Comparison of ENCODE assay signal across 19 cellular contexts in the genomic region with DNA sequence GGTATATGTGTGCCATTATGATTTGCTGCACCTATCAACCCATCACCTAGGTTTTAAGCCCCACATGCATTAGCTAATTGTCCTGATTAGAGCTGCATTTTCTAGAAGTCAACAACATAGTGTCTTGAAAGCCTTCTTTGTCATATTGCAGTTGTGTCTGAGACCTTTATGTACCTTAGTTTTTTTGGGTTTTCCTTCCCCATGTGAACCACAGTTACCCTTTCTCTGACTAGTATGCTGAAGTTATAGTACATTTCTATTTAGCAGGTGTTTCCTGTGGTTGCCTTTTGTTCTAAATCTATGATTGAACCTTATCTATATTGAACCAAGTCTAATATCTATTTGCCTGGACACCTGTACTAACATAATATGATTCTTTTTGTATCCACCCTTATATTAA.
DNase-seq lines count a peak whose midpoint lies in the region; ATAC-seq and TF ChIP-seq lines count a peak whose summit lies in the region.
"Had no signal": no experiment of that assay in that cellular context is flagged by ENCODE, and none has a peak within 500 bp of the region (broad histone marks: within the 10 kb centered on the region; RNA-seq: fewer than 3 reads in every experiment).

No MANE protein-coding gene starts in this region.

- TF ChIP-seq CTCF in mammary epithelial cell (conservative IDR thresholded peaks at IDR 0.05 in 1 of 2, IDR thresholded peaks at IDR 0.05 in 1 of 2; ENCODE audit: extremely low read depth in 1 of 2, insufficient read depth in 1 of 2, low read depth in 1 of 2, low read length in 2 of 2) = no peak

- H3K4me1 Mint-ChIP-seq in activated T-helper 2 cell treated with anti-CD3 and anti-CD28 coated beads, Interferon-gamma antibody, Interleukin-2, Interleukin-4, amounts not matched to agents 10 μg/mL and 5 μg/mL and 100 μg/mL, durations not matched to agents 14 hours and 24 hours and 36 hours (ENCODE audit: low read depth) = no peaks in the 10 kb centered on the region
- H3K4me1 Mint-ChIP-seq in stimulated activated effector memory CD8-positive, alpha-beta T cell treated with anti-CD3 and anti-CD28 coated beads, Interleukin-12 subunit alpha, Interleukin-12 subunit beta, amount 100 ng/mL, for 72 hours = no peaks in the 10 kb centered on the region
- H3K4me1 Mint-ChIP-seq: CD14-positive monocyte; CD8-positive, alpha-beta memory T cell had no signal

- dilution Hi-C loops in mammary epithelial cell (cut with HindIII; ENCODE audit: low sequenced_read_pairs) = no loop called here

- no TSS peak for BruUV-seq in mammary epithelial cell (replicated peaks; lab: Mats Ljungman, UMichigan)

- H2AFZ ChIP-seq in Karpas-422 (ENCODE audit: low read length) (no peak overlapping the region), mammary epithelial cell (ENCODE audit: low read depth, low read length) (no peak overlapping the region)

- peaks cover 34% of the 10 kb centered on the region for H3K4me1 ChIP-seq in BLaER1
- peaks cover 79% of the 10 kb centered on the region for H3K4me1 ChIP-seq in Karpas-422 (ENCODE audit: low read length)
- peaks cover 9% of the 10 kb centered on the region for H3K4me1 ChIP-seq in thymus (ENCODE audit: control insufficient read depth, insufficient read depth, low read length)
- H3K4me1 ChIP-seq in mammary epithelial cell (ENCODE audit: insufficient read depth, low read length) = no peaks in the 10 kb centered on the region
- H3K4me1 ChIP-seq: BE2C, HAP-1 had no signal

- H3K4me3 ChIP-seq in BLaER1 = no peak overlapping the region
- no peak overlapping the region for H3K4me3 ChIP-seq in Karpas-422 (ENCODE audit: low read length)
- H3K4me3 ChIP-seq in thymus (ENCODE audit: low read length) = no peak overlapping the region
- no peak overlapping the region for H3K4me3 ChIP-seq in mammary epithelial cell (replicated peaks in 1 of 3; ENCODE audit: insufficient read depth in 1 of 3, low read depth in 2 of 3, low read length in 3 of 3)
- H3K4me3 ChIP-seq: GM12878, HAP-1 had no signal

- no peak overlapping the region for H3K4me3 Mint-ChIP-seq in activated T-helper 2 cell treated with anti-CD3 and anti-CD28 coated beads, Interferon-gamma antibody, Interleukin-2, Interleukin-4, amounts not matched to agents 10 μg/mL and 5 μg/mL and 100 μg/mL, durations not matched to agents 14 hours and 24 hours and 36 hours (ENCODE audit: low read depth)
- H3K4me3 Mint-ChIP-seq in stimulated activated effector memory CD8-positive, alpha-beta T cell treated with anti-CD3 and anti-CD28 coated beads, Interleukin-12 subunit alpha, Interleukin-12 subunit beta, amount 100 ng/mL, for 72 hours = no peak overlapping the region
- H3K4me3 Mint-ChIP-seq: CD14-positive monocyte; CD8-positive, alpha-beta memory T cell had no signal

- H3K9me3 ChIP-seq in BLaER1 (no peaks in the 10 kb centered on the region), Karpas-422 (ENCODE audit: low read length) (no peaks in the 10 kb centered on the region), thymus (ENCODE audit: control insufficient read depth) (no peaks in the 10 kb centered on the region), mammary epithelial cell (replicated peaks; ENCODE audit: insufficient read depth, low read length) (no peaks in the 10 kb centered on the region)
- H3K9me3 ChIP-seq: BE2C, HAP-1 had no signal

- no peaks in the 10 kb centered on the region for H3K27me3 Mint-ChIP-seq in activated T-helper 2 cell treated with anti-CD3 and anti-CD28 coated beads, Interferon-gamma antibody, Interleukin-2, Interleukin-4, amounts not matched to agents 10 μg/mL and 5 μg/mL and 100 μg/mL, durations not matched to agents 14 hours and 24 hours and 36 hours (ENCODE audit: low read depth)
- H3K27me3 Mint-ChIP-seq: IgD-negative memory B cell had no signal

- H3K4me2 ChIP-seq in BLaER1 = peak overlapping the region; percentile 69
- peak overlapping the region; percentile 57 for H3K4me2 ChIP-seq in Karpas-422 (ENCODE audit: low read depth, low read length, poor library complexity, severe bottlenecking)
- no peak overlapping the region for H3K4me2 ChIP-seq in mammary epithelial cell (ENCODE audit: insufficient read depth, low read depth, low read length)

- H3K27me3 ChIP-seq in BLaER1 = no peaks in the 10 kb centered on the region
- no peaks in the 10 kb centered on the region for H3K27me3 ChIP-seq in Karpas-422 (ENCODE audit: low read length)
- no peaks in the 10 kb centered on the region for H3K27me3 ChIP-seq in thymus (ENCODE audit: control insufficient read depth, insufficient read depth)
- no peaks in the 10 kb centered on the region for H3K27me3 ChIP-seq in mammary epithelial cell (ENCODE audit: insufficient read depth, low read length)
- H3K27me3 ChIP-seq: BE2C had no signal

- no peaks in the 10 kb centered on the region for H3K9me3 Mint-ChIP-seq in activated T-helper 2 cell treated with anti-CD3 and anti-CD28 coated beads, Interferon-gamma antibody, Interleukin-2, Interleukin-4, amounts not matched to agents 10 μg/mL and 5 μg/mL and 100 μg/mL, durations not matched to agents 14 hours and 24 hours and 36 hours
- no peaks in the 10 kb centered on the region for H3K9me3 Mint-ChIP-seq in stimulated activated effector memory CD8-positive, alpha-beta T cell treated with anti-CD3 and anti-CD28 coated beads, Interleukin-12 subunit alpha, Interleukin-12 subunit beta, amount 100 ng/mL, for 72 hours
- H3K9me3 Mint-ChIP-seq: IgD-negative memory B cell had no signal

- H3K79me2 ChIP-seq in Karpas-422 (ENCODE audit: low read length) (no peaks in the 10 kb centered on the region), mammary epithelial cell (ENCODE audit: insufficient read depth, low read length) (no peaks in the 10 kb centered on the region)

- H3K9ac ChIP-seq in BLaER1 = no peak overlapping the region
- peak overlapping the region; percentile 60 for H3K9ac ChIP-seq in Karpas-422 (ENCODE audit: low read length)
- H3K9ac ChIP-seq in mammary epithelial cell (ENCODE audit: insufficient read depth, low read length) = no peak overlapping the region

- CTCF ChIA-PET in mammary epithelial cell (lab: Charles Lee; ENCODE audit: low non-redundant PET) = no interaction called here

- in situ Hi-C loops in mammary epithelial cell (cut with MboI; ENCODE audit: low sequenced_read_pairs in 2 of 2) = no loop called here

- no peaks in the 10 kb centered on the region for H4K20me1 ChIP-seq in BLaER1
- H4K20me1 ChIP-seq in Karpas-422 (ENCODE audit: insufficient read depth, low read depth, low read length) = no peaks in the 10 kb centered on the region
- H4K20me1 ChIP-seq in mammary epithelial cell (ENCODE audit: insufficient read depth, low read length) = no peaks in the 10 kb centered on the region

- DNase-seq in Karpas-422 = no peak
- DNase-seq in dermis blood vessel endothelial cell = peak; percentile 21
- no peak for DNase-seq in mammary epithelial cell
- no peak for DNase-seq in activated T-helper 2 cell treated with anti-CD3 and anti-CD28 coated beads, Interferon-gamma antibody, Interleukin-2, Interleukin-4, amounts not matched to agents 10 μg/mL and 5 μg/mL and 100 μg/mL, durations not matched to agents 14 hours and 24 hours and 36 hours (ENCODE audit: low spot score)
- DNase-seq in stimulated activated effector memory CD8-positive, alpha-beta T cell treated with anti-CD3 and anti-CD28 coated beads, Interleukin-12 subunit alpha, Interleukin-12 subunit beta, amount 100 ng/mL, for 72 hours (ENCODE audit: low spot score in 2 of 2) = no peak
- DNase-seq: BE2C; CD8-positive, alpha-beta memory T cell; COR-L47; DMS 273 treated with DMSO at 0.1 percent for 48 hours; DMS53; DND-41; EL had no signal

- intact Hi-C loops in mammary epithelial cell (cut with micrococcal nuclease) = no loop called here
- intact Hi-C loops in activated T-helper 2 cell treated with anti-CD3 and anti-CD28 coated beads, Interferon-gamma antibody, Interleukin-2, Interleukin-4, amounts not matched to agents 10 μg/mL and 5 μg/mL and 100 μg/mL, durations not matched to agents 14 hours and 24 hours and 36 hours (cut with micrococcal nuclease) = no loop called here

- H3K36me3 ChIP-seq in BLaER1 (no peaks in the 10 kb centered on the region), Karpas-422 (ENCODE audit: insufficient read depth, low read length) (no peaks in the 10 kb centered on the region), thymus (ENCODE audit: control insufficient read depth, insufficient read depth) (no peaks in the 10 kb centered on the region), mammary epithelial cell (ENCODE audit: insufficient read depth, low read length) (no peaks in the 10 kb centered on the region)
- H3K36me3 ChIP-seq: BE2C, HAP-1 had no signal

- no peak overlapping the region for H3K27ac Mint-ChIP-seq in activated T-helper 2 cell treated with anti-CD3 and anti-CD28 coated beads, Interferon-gamma antibody, Interleukin-2, Interleukin-4, amounts not matched to agents 10 μg/mL and 5 μg/mL and 100 μg/mL, durations not matched to agents 14 hours and 24 hours and 36 hours
- H3K27ac Mint-ChIP-seq in stimulated activated effector memory CD8-positive, alpha-beta T cell treated with anti-CD3 and anti-CD28 coated beads, Interleukin-12 subunit alpha, Interleukin-12 subunit beta, amount 100 ng/mL, for 72 hours = no peak overlapping the region

- H3K36me3 Mint-ChIP-seq in activated T-helper 2 cell treated with anti-CD3 and anti-CD28 coated beads, Interferon-gamma antibody, Interleukin-2, Interleukin-4, amounts not matched to agents 10 μg/mL and 5 μg/mL and 100 μg/mL, durations not matched to agents 14 hours and 24 hours and 36 hours (ENCODE audit: low read depth) = no peaks in the 10 kb centered on the region
- H3K36me3 Mint-ChIP-seq in stimulated activated effector memory CD8-positive, alpha-beta T cell treated with anti-CD3 and anti-CD28 coated beads, Interleukin-12 subunit alpha, Interleukin-12 subunit beta, amount 100 ng/mL, for 72 hours = no peaks in the 10 kb centered on the region
- H3K36me3 Mint-ChIP-seq: CD14-positive monocyte; CD8-positive, alpha-beta memory T cell; IgD-negative memory B cell had no signal

- ATAC-seq in stimulated activated effector memory CD8-positive, alpha-beta T cell treated with anti-CD3 and anti-CD28 coated beads, Interleukin-12 subunit alpha, Interleukin-12 subunit beta, amount 100 ng/mL, for 72 hours = no peak
- ATAC-seq: GM12878, HepG2 had no signal

- H3K9me2 ChIP-seq in Karpas-422 (replicated peaks; ENCODE audit: insufficient read depth, low read length) = no peaks in the 10 kb centered on the region

- H3K27ac ChIP-seq in BLaER1 = peak overlapping the region; percentile 4; the same call in 1 of the 2 replicates
- H3K27ac ChIP-seq in Karpas-422 (ENCODE audit: low read length) = peak overlapping the region; percentile 97
- peak overlapping the region; percentile 68 for H3K27ac ChIP-seq in thymus (ENCODE audit: low read depth)
- H3K27ac ChIP-seq in mammary epithelial cell (ENCODE audit: insufficient read depth, low read depth, low read length) = no peak overlapping the region
